In the genomic region with DNA sequence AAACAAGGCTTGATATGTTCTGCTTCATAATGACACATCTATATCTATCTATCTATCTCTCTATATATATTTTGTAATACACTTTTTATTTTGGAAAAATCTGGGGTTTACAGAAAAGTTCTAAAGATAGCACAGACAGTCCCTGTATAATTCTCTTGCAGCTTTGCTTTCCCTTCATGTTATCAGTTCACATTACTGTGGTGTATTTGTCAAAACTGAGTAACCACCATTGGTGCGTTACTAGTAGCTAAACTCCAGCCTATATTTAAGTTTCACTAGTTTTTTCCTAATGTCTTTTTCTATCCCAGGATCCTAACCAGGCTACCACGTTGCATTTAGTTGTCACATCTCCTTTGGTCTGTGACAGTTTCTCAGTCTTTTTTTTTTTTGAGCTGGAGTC, we compare ENCODE assay signal across 1 cellular context.
TF ChIP-seq lines count a peak whose summit lies in the region.

No MANE protein-coding gene starts in this region.

TF ChIP-seq in IMR-90, 13 proteins besides CTCF, POLR2A, EP300 and RAD21:
- no peak for TF ChIP-seq MAZ (IDR thresholded peaks at IDR 0.05; ENCODE audit: borderline replicate concordance, low read depth, low read length)
- TF ChIP-seq FOS (IDR thresholded peaks at IDR 0.05; ENCODE audit: low read depth, low read length): no peak
- TF ChIP-seq, protein P1, sequence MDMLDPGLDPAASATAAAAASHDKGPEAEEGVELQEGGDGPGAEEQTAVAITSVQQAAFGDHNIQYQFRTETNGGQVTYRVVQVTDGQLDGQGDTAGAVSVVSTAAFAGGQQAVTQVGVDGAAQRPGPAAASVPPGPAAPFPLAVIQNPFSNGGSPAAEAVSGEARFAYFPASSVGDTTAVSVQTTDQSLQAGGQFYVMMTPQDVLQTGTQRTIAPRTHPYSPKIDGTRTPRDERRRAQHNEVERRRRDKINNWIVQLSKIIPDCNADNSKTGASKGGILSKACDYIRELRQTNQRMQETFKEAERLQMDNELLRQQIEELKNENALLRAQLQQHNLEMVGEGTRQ (IDR thresholded peaks at IDR 0.05; ENCODE audit: low read depth, low read length): no peak
- TF ChIP-seq SMC3 (IDR thresholded peaks at IDR 0.05; ENCODE audit: low read depth, low read length): no peak
- TF ChIP-seq RCOR1 (IDR thresholded peaks at IDR 0.05; ENCODE audit: insufficient replicate concordance, low read length): no peak
- TF ChIP-seq RFX5 (IDR thresholded peaks at IDR 0.05; ENCODE audit: low read depth, low read length): no peak
- no peak for TF ChIP-seq NFE2L2 (IDR thresholded peaks at IDR 0.05; ENCODE audit: low read depth, low read length)
- no peak for TF ChIP-seq MAFK (IDR thresholded peaks at IDR 0.05; ENCODE audit: low read depth, low read length)
- no peak for TF ChIP-seq BHLHE40 (IDR thresholded peaks at IDR 0.05; ENCODE audit: low read depth, low read length)
- TF ChIP-seq CHD1 (IDR thresholded peaks at IDR 0.05; ENCODE audit: low read depth, low read length): no peak
